8 cellular contexts compared by ENCODE assay signal in the genomic region with DNA sequence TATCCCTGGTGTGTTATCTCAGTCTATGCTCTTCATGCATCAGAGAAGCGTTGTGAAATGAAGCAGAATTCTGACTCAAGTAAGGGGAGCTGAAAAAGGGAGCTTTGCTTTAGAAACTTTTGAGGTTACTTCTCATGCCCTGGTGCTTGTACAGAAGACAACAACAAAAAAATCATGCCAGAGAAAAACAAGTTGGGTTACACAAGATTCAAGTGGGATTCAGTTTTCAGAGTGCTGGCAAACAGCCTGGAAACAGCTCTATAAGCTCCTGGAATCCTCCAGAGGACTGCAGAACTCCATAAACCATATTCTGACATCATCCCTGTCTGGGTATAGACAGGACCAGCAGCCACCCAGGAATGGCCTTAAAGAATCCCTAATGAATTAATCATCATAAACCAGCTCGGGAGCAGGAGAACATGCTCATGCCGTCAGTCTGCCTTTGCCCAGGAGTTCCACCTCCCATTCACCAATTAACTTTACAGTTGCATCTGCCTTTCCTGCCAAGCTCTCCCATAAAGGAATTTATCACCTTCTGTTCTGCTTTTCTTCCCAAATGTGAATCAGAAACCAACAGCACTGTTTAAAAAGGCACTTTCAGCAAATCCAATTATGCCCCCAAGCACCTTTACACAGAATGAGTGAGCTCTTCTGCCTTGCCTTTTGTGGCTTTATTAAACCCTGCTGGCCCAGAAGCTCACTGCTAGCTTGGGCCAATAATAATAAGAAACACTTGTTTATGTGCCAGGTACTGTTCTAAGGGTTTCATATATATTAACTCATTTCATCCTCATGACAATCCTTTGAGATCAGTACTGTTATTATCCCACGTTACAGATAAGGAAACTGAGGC. TPM values are rescaled to one million over a fixed set of nuclear protein-coding genes. Genes with fewer than 3 reads are reported as not detected.
DNase-seq lines count a peak whose midpoint lies in the region; ATAC-seq lines count a peak whose summit lies in the region.

No MANE protein-coding gene starts in this region.

- H3K4me1 ChIP-seq in skeletal muscle satellite cell (ENCODE audit: control insufficient read depth, insufficient read depth, low read length): peaks cover 13% of the 10 kb centered on the region

- no peaks in the 10 kb centered on the region for H3K9me3 ChIP-seq in skeletal muscle satellite cell (replicated peaks; ENCODE audit: low read length)

- peak overlapping the region; percentile 1 for H3K4me2 ChIP-seq in skeletal muscle satellite cell (ENCODE audit: low read length)

- H3K9ac ChIP-seq in skeletal muscle satellite cell (ENCODE audit: low read depth, low read length): no peak overlapping the region

- intact Hi-C loops in posterior vena cava (cut with DNase I): no loop called here

- no peak overlapping the region for H3K4me3 ChIP-seq in skeletal muscle satellite cell (ENCODE audit: low read length)

- no peaks in the 10 kb centered on the region for H3K27me3 ChIP-seq in skeletal muscle satellite cell (ENCODE audit: control insufficient read depth, insufficient read depth, low read length)

- H3K36me3 ChIP-seq in skeletal muscle satellite cell (ENCODE audit: insufficient read depth, low read length): no peaks in the 10 kb centered on the region

- peak; percentile 92 for ATAC-seq in esophagus mucosa
- no peak for ATAC-seq in HG02571 (IDR thresholded peaks at IDR 0.05; ENCODE audit: unreplicated experiment)

- peak; percentile 84 for DNase-seq in H4 (ENCODE audit: low spot score)
- DNase-seq in NCI-H82 (lab: John Stamatoyannopoulos, UW): peak; percentile 82
- DNase-seq in posterior vena cava (ENCODE audit: low spot score): no peak
- no peak for DNase-seq in NCI-H748 treated with DMSO at 0.1 percent for 48 hours (lab: John Stamatoyannopoulos, UW)
- no peak for DNase-seq in UCSD-AML1 (lab: John Stamatoyannopoulos, UW; ENCODE audit: unreplicated experiment)

RNA-seq across cellular contexts. Expression of a gene that starts 54.5 kb away (rescaled TPM):
- total RNA-seq in H4 (2014; rRNA removed; shearing (Covaris generic)): 10.0 and 17.9 TPM in 2 replicates
- 29.5 TPM for total RNA-seq in esophagus mucosa
- total RNA-seq in skeletal muscle satellite cell (2012; rRNA removed): 45.7 and 46.4 TPM in 2 replicates
- total RNA-seq in posterior vena cava: 10 to 100 TPM; 37.7 to 55.0 TPM

Comparison
In these comparisons a context has a peak if more than half of its experiments do, and no peak if none do; other contexts are left out.
1. DNase-seq: peak in H4 (single experiment) and NCI-H82 (single experiment); none in posterior vena cava (single experiment), NCI-H748 treated with DMSO at 0.1 percent for 48 hours (single experiment) and UCSD-AML1 (single experiment).